In genomic region chr1:205169248-205169647, GRCh38 we compare ENCODE assay signal across 22 cellular contexts.
"Had no signal": no experiment of that assay in that cellular context is flagged by ENCODE, and none has a peak within 500 bp of the region (broad histone marks: within the 10 kb centered on the region; RNA-seq: fewer than 3 reads in every experiment).

No MANE protein-coding gene starts in this region.

- H3K4me3 Mint-ChIP-seq: activated naive CD8-positive, alpha-beta T cell treated with anti-CD3 and anti-CD28 coated beads, Interleukin-2, amount 10 ng/mL, durations not matched to agents 7 days and 5 days had no signal

- H3K27ac ChIP-seq: adrenal gland, Peyer's patch, RWPE1, SJCRH30 had no signal

- H3K27ac Mint-ChIP-seq: activated naive CD8-positive, alpha-beta T cell treated with anti-CD3 and anti-CD28 coated beads, Interleukin-2, amount 10 ng/mL, durations not matched to agents 7 days and 5 days had no signal

- DNase-seq: activated CD4-positive, alpha-beta T cell treated with anti-CD3 and anti-CD28 coated beads for 48 hours; activated CD4-positive, alpha-beta T cell treated with anti-CD3 and anti-CD28 coated beads, Interleukin-2, amount 50 U/mL, for 48 hours; activated CD4-positive, CD25-positive, alpha-beta regulatory T cell treated with anti-CD3 and anti-CD28 coated beads, Interleukin-2, amount 50 U/mL, for 72 hours; activated naive CD4-positive, alpha-beta T cell treated with anti-CD3 and anti-CD28 coated beads, Interleukin-2, amount 50 U/mL, for 16 hours; activated naive CD8-positive, alpha-beta T cell treated with anti-CD3 and anti-CD28 coated beads, Interleukin-2, amount 10 ng/mL, durations not matched to agents 7 days and 5 days; adrenal gland; anterior cingulate cortex; MM.1S; NCI-H1105; NCI-H1436; NCI-H1694 treated with DMSO at 0.1 percent for 48 hours; NCI-H2029 treated with DMSO at 0.1 percent for 48 hours; NCI-H510A treated with DMSO at 0.1 percent for 48 hours; NCI-H69; NK-92 treated with Interleukin-12 subunit alpha and Interleukin-12 subunit beta, amount 100 ng/mL, for 24 hours; OCI-M1; Peyer's patch; Right ventricle myocardium superior; SJCRH30; SK-N-SH; SW 1271 had no signal

- H3K9me3 ChIP-seq: adrenal gland, Peyer's patch, SJCRH30, SK-N-SH had no signal

- H3K27me3 ChIP-seq: adrenal gland, Peyer's patch, SJCRH30 had no signal

- H3K4me1 ChIP-seq: adrenal gland had no signal

- H3K27me3 Mint-ChIP-seq: activated naive CD8-positive, alpha-beta T cell treated with anti-CD3 and anti-CD28 coated beads, Interleukin-2, amount 10 ng/mL, durations not matched to agents 7 days and 5 days had no signal

- H3K4me2 ChIP-seq: SK-N-SH had no signal

- H3K9ac ChIP-seq: SK-N-SH had no signal

- H3K4me3 ChIP-seq: adrenal gland, Peyer's patch, SJCRH30 had no signal
